In the genomic region with DNA sequence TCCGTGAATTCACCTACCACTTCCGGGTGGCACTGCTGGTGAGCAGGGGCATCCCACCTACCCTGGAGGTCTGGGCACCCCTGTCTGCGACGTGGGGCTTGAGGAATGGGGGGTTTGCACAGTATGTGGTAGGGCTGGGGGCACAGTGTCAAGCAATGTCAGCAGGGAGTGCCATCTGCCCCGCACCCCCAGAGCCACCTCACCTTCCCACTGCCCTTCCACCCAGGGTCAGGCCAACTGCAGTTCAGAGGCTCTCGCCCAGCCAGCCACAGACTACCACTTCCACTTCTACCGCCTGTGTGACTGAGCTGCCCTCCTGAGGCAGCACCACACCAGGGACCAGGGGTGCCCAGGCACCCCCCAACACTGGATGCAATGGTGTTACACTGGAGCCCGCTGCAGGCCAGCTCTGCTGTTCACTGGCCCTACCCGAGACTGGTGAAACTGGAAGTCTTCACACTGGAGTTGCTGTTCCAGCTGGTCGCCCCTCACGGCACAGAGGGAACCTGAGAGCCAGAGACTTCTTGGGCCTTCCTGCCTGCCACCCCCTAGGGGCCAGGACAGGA, we compare ENCODE assay signal across 15 cellular contexts. TPM values are rescaled to one million over a fixed set of nuclear protein-coding genes. Genes with fewer than 3 reads are reported as not detected.
DNase-seq lines count a peak whose midpoint lies in the region; ATAC-seq and TF ChIP-seq lines count a peak whose summit lies in the region.
"Had no signal": no experiment of that assay in that cellular context is flagged by ENCODE, and none has a peak within 500 bp of the region (broad histone marks: within the 10 kb centered on the region; RNA-seq: fewer than 3 reads in every experiment).

No MANE protein-coding gene starts in this region.

- H4K20me1 ChIP-seq in BLaER1 treated with 17β-estradiol and CSF1 and Interleukin-3, amounts not matched to agents 10 nM and 100 nM = peaks cover 6 to 66% (median 45%) of the 10 kb centered on the region in 11 experiments; a peak in 17 of 22 replicates

- peaks cover 21% of the 10 kb centered on the region for H3K79me1 ChIP-seq in mesenchymal stem cell (replicated peaks; ENCODE audit: low read length, poor library complexity, severe bottlenecking)

- no peak overlapping the region for H3K18ac ChIP-seq in mesenchymal stem cell (ENCODE audit: low read depth in 1 of 2, low read length in 2 of 2)

- H3K27ac ChIP-seq in BLaER1 treated with 17β-estradiol and CSF1 and Interleukin-3, amounts not matched to agents 10 nM and 100 nM = peak overlapping the region in 5 of 11 experiments; percentile 5 to 38 (median 11); a peak in 5 of 22 replicates
- H3K27ac ChIP-seq in mesenchymal stem cell (ENCODE audit: low read length, poor library complexity, severe bottlenecking) (peak overlapping the region; percentile 22), Peyer's patch (no peak overlapping the region)

- peaks cover 24 to 52% (median 32%) of the 10 kb centered on the region in 10 experiments; a peak in 19 of 20 replicates for H3K4me1 ChIP-seq in BLaER1 treated with 17β-estradiol and CSF1 and Interleukin-3, amounts not matched to agents 10 nM and 100 nM
- H3K4me1 ChIP-seq in mesenchymal stem cell (ENCODE audit: control insufficient read depth, insufficient read depth, low read depth, low read length) (peaks cover 47% of the 10 kb centered on the region), Peyer's patch (no peaks in the 10 kb centered on the region)

- no peak overlapping the region for H2BK5ac ChIP-seq in mesenchymal stem cell (ENCODE audit: low read depth, low read length, poor library complexity, severe bottlenecking)

- no peaks in the 10 kb centered on the region for H3K27me3 ChIP-seq in BLaER1 treated with 17β-estradiol and CSF1 and Interleukin-3, amounts not matched to agents 10 nM and 100 nM
- no peaks in the 10 kb centered on the region for H3K27me3 ChIP-seq in mesenchymal stem cell (ENCODE audit: control insufficient read depth in 1 of 2, insufficient read depth in 1 of 2, low read length in 2 of 2)
- no peaks in the 10 kb centered on the region for H3K27me3 ChIP-seq in Peyer's patch

- DNase-seq in NAMALWA (ENCODE audit: low spot score) = peak; percentile 39
- DNase-seq in mesenchymal stem cell = no peak
- DNase-seq in Peyer's patch = no peak
- no peak for DNase-seq in putamen (ENCODE audit: low spot score)
- DNase-seq: activated CD4-positive, alpha-beta T cell treated with anti-CD3 and anti-CD28 coated beads, Interleukin-2, amount 50 U/mL, for 1 hour; activated naive CD4-positive, alpha-beta T cell treated with anti-CD3 and anti-CD28 coated beads, Interleukin-2, amount 50 U/mL, for 16 hours; activated T-cell treated with anti-CD3 and anti-CD28 coated beads for 4 hours; cortex of kidney; NCI-H1417; NCI-H2171 treated with DMSO at 0.1 percent for 48 hours; NCI-H774 had no signal

- H3K4me3 ChIP-seq in BLaER1 treated with 17β-estradiol and CSF1 and Interleukin-3, amounts not matched to agents 10 nM and 100 nM = no peak overlapping the region
- H3K4me3 ChIP-seq in mesenchymal stem cell (ENCODE audit: insufficient read depth in 1 of 2, low read depth in 1 of 2, low read length in 2 of 2) (no peak overlapping the region), Peyer's patch (no peak overlapping the region)
- H3K4me3 ChIP-seq: lung had no signal

- no peak for TF ChIP-seq POLR2A in Peyer's patch (IDR thresholded peaks at IDR 0.05)

- peaks cover 60 to 83% (median 68%) of the 10 kb centered on the region in 11 experiments for H3K36me3 ChIP-seq in BLaER1 treated with 17β-estradiol and CSF1 and Interleukin-3, amounts not matched to agents 10 nM and 100 nM
- peaks cover 62 to 91% of the 10 kb centered on the region in 2 experiments for H3K36me3 ChIP-seq in mesenchymal stem cell (ENCODE audit: control insufficient read depth in 1 of 2, insufficient read depth in 2 of 2, low read depth in 1 of 2, low read length in 2 of 2)
- peaks cover 0 to 82% (median 0%) of the 10 kb centered on the region in 3 donors for H3K36me3 ChIP-seq in Peyer's patch

- no peak overlapping the region for H3K23ac ChIP-seq in mesenchymal stem cell (ENCODE audit: low read length in 2 of 2)

- no peak for ATAC-seq in HG03432 (IDR thresholded peaks at IDR 0.05; ENCODE audit: unreplicated experiment)
- ATAC-seq: Panc1 had no signal

- H3K9ac ChIP-seq in BLaER1 treated with 17β-estradiol and CSF1 and Interleukin-3, amounts not matched to agents 10 nM and 100 nM = peak overlapping the region in 7 of 11 experiments; percentile 6 to 62 (median 45); a peak in 9 of 22 replicates
- H3K9ac ChIP-seq in mesenchymal stem cell (ENCODE audit: low read length) = no peak overlapping the region

- no peak overlapping the region for H2BK12ac ChIP-seq in mesenchymal stem cell (ENCODE audit: low read length in 2 of 2)

- H3K14ac ChIP-seq in mesenchymal stem cell (ENCODE audit: low read length in 2 of 2) = no peak overlapping the region

- WGBS in mesenchymal stem cell = 97% methylated on average over 10 of the region's 11 CpGs

- no peak overlapping the region for H3K4ac ChIP-seq in mesenchymal stem cell (ENCODE audit: low read depth in 1 of 2, low read length in 2 of 2)

- H4K8ac ChIP-seq in mesenchymal stem cell (ENCODE audit: low read length) = peak overlapping the region; percentile 43

- TF ChIP-seq CTCF in Peyer's patch (IDR thresholded peaks at IDR 0.05) = no peak

- no peak overlapping the region for H2AFZ ChIP-seq in mesenchymal stem cell (ENCODE audit: low read depth, low read length)

- no peak overlapping the region for H2BK15ac ChIP-seq in mesenchymal stem cell (ENCODE audit: low read depth, poor library complexity, severe bottlenecking)

- H4K91ac ChIP-seq in mesenchymal stem cell (ENCODE audit: low read length) = no peak overlapping the region

- H3K9me3 ChIP-seq in BLaER1 treated with 17β-estradiol and CSF1 and Interleukin-3, amounts not matched to agents 10 nM and 100 nM (replicated peaks in 1 of 11) = no peaks in the 10 kb centered on the region
- H3K9me3 ChIP-seq in mesenchymal stem cell (ENCODE audit: control insufficient read depth, low read length) (no peaks in the 10 kb centered on the region), Peyer's patch (no peaks in the 10 kb centered on the region)

- peak overlapping the region; percentile 35 for H2AK5ac ChIP-seq in mesenchymal stem cell (ENCODE audit: low read length, severe bottlenecking)

- peak overlapping the region in 7 of 11 experiments; percentile 35 to 69 (median 58); a peak in 12 of 22 replicates for H3K4me2 ChIP-seq in BLaER1 treated with 17β-estradiol and CSF1 and Interleukin-3, amounts not matched to agents 10 nM and 100 nM
- H3K4me2 ChIP-seq in mesenchymal stem cell (ENCODE audit: low read length, poor library complexity, severe bottlenecking) = no peak overlapping the region

- no peak overlapping the region for H2BK120ac ChIP-seq in mesenchymal stem cell (ENCODE audit: low read depth, low read length)

RNA-seq across cellular contexts. Expression of a gene that starts 6.5 kb away (rescaled TPM):
- polyA plus RNA-seq in mesenchymal stem cell (2013, experiment 1 of 2) = 175 TPM
- 180 TPM for polyA plus RNA-seq in mesenchymal stem cell (2013, experiment 2 of 2)
- 10 to 100 TPM in 3 of 4 donors, not detected in 1; 28.7 to 34.7 (median 34.5) TPM for total RNA-seq in Peyer's patch

RNA-seq across cellular contexts. Expression of a gene that starts 6.8 kb away (rescaled TPM):
- polyA plus RNA-seq in mesenchymal stem cell (2013, experiment 1 of 2) = 10.6 TPM
- 10.7 TPM for polyA plus RNA-seq in mesenchymal stem cell (2013, experiment 2 of 2)
- 10 to 100 TPM in 1 of 4 donors, 1 to 10 TPM in 3; 4.3 to 33.0 (median 8.8) TPM for total RNA-seq in Peyer's patch

RNA-seq across cellular contexts. Expression of a gene that starts 30.9 kb away (rescaled TPM):
- polyA plus RNA-seq in mesenchymal stem cell (2013, experiment 1 of 2) = 262 TPM
- polyA plus RNA-seq in mesenchymal stem cell (2013, experiment 2 of 2) = 260 TPM
- 1 to 10 TPM; 4.9 to 9.9 (median 6.7) TPM for total RNA-seq in Peyer's patch

RNA-seq across cellular contexts. Expression of a gene that starts 33.5 kb away (rescaled TPM):
- polyA plus RNA-seq in mesenchymal stem cell (2013, experiment 1 of 2) = 21.9 TPM
- 19.4 TPM for polyA plus RNA-seq in mesenchymal stem cell (2013, experiment 2 of 2)
- 10 to 100 TPM; 18.2 to 80.9 (median 49.9) TPM for total RNA-seq in Peyer's patch

RNA-seq across cellular contexts. Expression of a gene that starts 42.2 kb away (rescaled TPM):
- 1,185 TPM for polyA plus RNA-seq in mesenchymal stem cell (2013, experiment 1 of 2)
- polyA plus RNA-seq in mesenchymal stem cell (2013, experiment 2 of 2) = 1,187 TPM
- 10 to 100 TPM in 2 of 4 donors, 1 to 10 TPM in 2; 1.6 to 30.7 (median 12.0) TPM for total RNA-seq in Peyer's patch
